1 cellular context compared by ENCODE assay signal in genomic region chr3:23809840-23810341, GRCh38.
TF ChIP-seq lines count a peak whose summit lies in the region.

No MANE protein-coding gene starts in this region.

TF ChIP-seq in HepG2, 621 proteins besides CTCF, POLR2A, EP300 and RAD21 (continued from another document):
- TF ChIP-seq RFX3 (CRISPR knock-in tag; IDR thresholded peaks at IDR 0.05): no peak
- TF ChIP-seq MAFF (IDR thresholded peaks at IDR 0.05; ENCODE audit: low read depth, low read length): peak; percentile 55; the same call in 1 of the 2 replicates
- TF ChIP-seq ZFP1 (CRISPR knock-in tag; IDR thresholded peaks at IDR 0.05): 0 out of 2 replicates have a peak, but pooled peaks have one; percentile 16
